ENCODE assay signal across 23 cellular contexts in the genomic region with DNA sequence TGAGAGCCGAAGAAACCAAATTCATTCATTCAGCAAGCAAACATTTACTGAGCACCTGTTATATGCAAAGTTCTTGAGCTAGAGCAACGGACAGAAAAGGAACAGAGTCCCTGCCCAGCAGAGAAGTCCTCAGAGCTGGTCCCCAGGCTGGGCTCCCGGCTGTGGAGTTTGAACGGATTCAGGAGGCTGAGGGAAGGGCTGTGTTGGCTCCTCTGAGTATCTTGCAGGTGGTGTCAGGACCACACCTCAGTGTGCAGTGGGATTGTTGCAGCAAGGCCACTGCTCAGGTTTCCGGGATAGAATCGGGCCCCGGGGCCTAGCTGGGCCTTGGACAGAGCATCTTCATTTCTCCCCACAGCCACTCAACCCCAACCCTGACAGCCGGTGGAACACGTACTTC. TPM values are rescaled to one million over a fixed set of nuclear protein-coding genes. Genes with fewer than 3 reads are reported as not detected.
DNase-seq lines count a peak whose midpoint lies in the region; ATAC-seq and TF ChIP-seq lines count a peak whose summit lies in the region.
"Had no signal": no experiment of that assay in that cellular context is flagged by ENCODE, and none has a peak within 500 bp of the region (broad histone marks: within the 10 kb centered on the region; RNA-seq: fewer than 3 reads in every experiment).

No MANE protein-coding gene starts in this region.

- TF ChIP-seq CTCF in IMR-90 (conservative IDR thresholded peaks at IDR 0.05; ENCODE audit: low read depth, low read length) (no peak), osteoblast (IDR thresholded peaks at IDR 0.05; ENCODE audit: extremely low read depth, low read depth, low read length) (no peak)

- H3K9me3 Mint-ChIP-seq in stimulated activated naive B cell treated with anti-CD40 and anti-IgM and Interleukin-4, amounts not matched to agents 10 μg/mL and 1 μg/mL and 100 μg/mL, for 72 hours, result no peaks in the 10 kb centered on the region
- H3K9me3 Mint-ChIP-seq: CD14-positive monocyte; CD4-positive, alpha-beta memory T cell; CD4-positive, CD25-positive, alpha-beta regulatory T cell; CD8-positive, alpha-beta memory T cell had no signal

- ATAC-seq in IMR-90 (ENCODE audit: low read depth), result no peak
- ATAC-seq in stimulated activated naive B cell treated with anti-CD40 and anti-IgM and Interleukin-4, amounts not matched to agents 10 μg/mL and 1 μg/mL and 100 μg/mL, for 72 hours (replicated peaks), result no peak
- ATAC-seq in Right ventricle myocardium superior (ENCODE audit: poor library complexity), result no peak
- ATAC-seq in GM18873 (IDR thresholded peaks at IDR 0.05; ENCODE audit: low FRiP score, unreplicated experiment), result no peak
- ATAC-seq: GM12878 had no signal

- H3K4me2 ChIP-seq in IMR-90 (ENCODE audit: low read depth, low read length) (no peak overlapping the region), osteoblast (ENCODE audit: insufficient read depth, low read length) (no peak overlapping the region)
- H3K4me2 ChIP-seq: BLaER1 had no signal

- H3K56ac ChIP-seq in IMR-90 (ENCODE audit: extremely low read depth, insufficient read depth, low read length), result no peak overlapping the region

- H3K14ac ChIP-seq in IMR-90 (replicated peaks; ENCODE audit: low read depth, low read length), result no peak overlapping the region

- H3K4me1 Mint-ChIP-seq in stimulated activated naive B cell treated with anti-CD40 and anti-IgM and Interleukin-4, amounts not matched to agents 10 μg/mL and 1 μg/mL and 100 μg/mL, for 72 hours, result peaks cover 31 to 61% of the 10 kb centered on the region in 2 donors

- H3K36me3 ChIP-seq in IMR-90 (ENCODE audit: control insufficient read depth, insufficient read depth, low read length), result peaks cover 49% of the 10 kb centered on the region
- H3K36me3 ChIP-seq in osteoblast (ENCODE audit: insufficient read depth, low read length), result peaks cover 54% of the 10 kb centered on the region

- H3K4me3 Mint-ChIP-seq in stimulated activated naive B cell treated with anti-CD40 and anti-IgM and Interleukin-4, amounts not matched to agents 10 μg/mL and 1 μg/mL and 100 μg/mL, for 72 hours, result peak overlapping the region in 1 of 2 donors; percentile 79
- H3K4me3 Mint-ChIP-seq: CD14-positive monocyte; CD4-positive, alpha-beta memory T cell had no signal

- no peak overlapping the region for H2BK20ac ChIP-seq in IMR-90 (ENCODE audit: low read depth, low read length)

- H3K23ac ChIP-seq in IMR-90 (ENCODE audit: low read depth, low read length), result no peak overlapping the region

- H3K79me2 ChIP-seq in osteoblast (ENCODE audit: insufficient read depth, low read length), result peaks cover 20% of the 10 kb centered on the region

- peaks cover 13 to 40% of the 10 kb centered on the region in 2 experiments for H3K79me1 ChIP-seq in IMR-90 (ENCODE audit: low read depth in 1 of 2, low read length in 2 of 2)

- H2AK5ac ChIP-seq in IMR-90 (ENCODE audit: low read depth, low read length), result no peak overlapping the region

- no peak overlapping the region for H3K4ac ChIP-seq in IMR-90 (ENCODE audit: low read depth, low read length)

- H3K9ac ChIP-seq in IMR-90 (ENCODE audit: low read depth, low read length), result no peak overlapping the region
- H3K9ac ChIP-seq: BLaER1 had no signal

- H2BK120ac ChIP-seq in IMR-90 (ENCODE audit: low read depth, low read length), result no peak overlapping the region

- no peak overlapping the region for H3K18ac ChIP-seq in IMR-90 (ENCODE audit: low read depth, low read length)

- 91% methylated on average over 8 of the region's 9 CpGs; no CpG with 5 or more reads in 1 of the 2 experiments for WGBS in IMR-90 (ENCODE audit: extremely low coverage in 2 of 2, insufficient read length in 1 of 2), 2 experiments

- H3K27ac Mint-ChIP-seq in stimulated activated naive B cell treated with anti-CD40 and anti-IgM and Interleukin-4, amounts not matched to agents 10 μg/mL and 1 μg/mL and 100 μg/mL, for 72 hours, result peak overlapping the region; percentile 91

- no peaks in the 10 kb centered on the region for H3K9me3 ChIP-seq in IMR-90 (ENCODE audit: control insufficient read depth, insufficient read depth, low read length)
- no peaks in the 10 kb centered on the region for H3K9me3 ChIP-seq in osteoblast (ENCODE audit: low read depth, low read length)
- H3K9me3 ChIP-seq: BE2C, BLaER1 had no signal

- H3K9me1 ChIP-seq in IMR-90 (ENCODE audit: insufficient read depth, low read length), result no peaks in the 10 kb centered on the region

- in situ Hi-C loops in IMR-90 (cut with MboI; ENCODE audit: low sequenced_read_pairs), result no loop called here

- H3K4me1 ChIP-seq in IMR-90 (ENCODE audit: control insufficient read depth, insufficient read depth, low read length) (no peaks in the 10 kb centered on the region), osteoblast (ENCODE audit: insufficient read depth, low read length) (peaks cover 6% of the 10 kb centered on the region)
- H3K4me1 ChIP-seq: BE2C had no signal

- POLR2A ChIA-PET in IMR-90 (lab: Charles Lee; ENCODE audit: unreplicated experiment), result no interaction called here

- no peak overlapping the region for H2AFZ ChIP-seq in IMR-90 (replicated peaks; ENCODE audit: low read length, poor library complexity)
- no peak overlapping the region for H2AFZ ChIP-seq in osteoblast (ENCODE audit: low read length)

- H3K4me3 ChIP-seq in IMR-90 (ENCODE audit: insufficient read depth, low read depth, low read length) (no peak overlapping the region), osteoblast (ENCODE audit: insufficient read depth, low read length) (no peak overlapping the region)
- H3K4me3 ChIP-seq: BLaER1, GM12878 had no signal

- H4K8ac ChIP-seq in IMR-90 (ENCODE audit: low read depth in 2 of 2, low read length in 2 of 2), result no peak overlapping the region

- peak overlapping the region; percentile 16 for H2AK9ac ChIP-seq in IMR-90 (replicated peaks; ENCODE audit: low read depth, low read length, poor library complexity)

- H3K36me3 Mint-ChIP-seq in stimulated activated naive B cell treated with anti-CD40 and anti-IgM and Interleukin-4, amounts not matched to agents 10 μg/mL and 1 μg/mL and 100 μg/mL, for 72 hours, result peaks cover 60 to 66% of the 10 kb centered on the region in 2 donors

- H3K27ac ChIP-seq in IMR-90 (ENCODE audit: insufficient read depth, low read length) (no peak overlapping the region), osteoblast (ENCODE audit: low read depth, low read length) (no peak overlapping the region)
- H3K27ac ChIP-seq: BLaER1 had no signal

- TF ChIP-seq POLR2A in IMR-90 (IDR thresholded peaks at IDR 0.05; ENCODE audit: low read depth, low read length), result no peak

- intact Hi-C loops in IMR-90 (cut with micrococcal nuclease), result no loop called here
- intact Hi-C loops in Right ventricle myocardium superior (cut with DNase I), result no loop called here

- dilution Hi-C loops in IMR-90 (cut with HindIII; ENCODE audit: low sequenced_read_pairs, unreplicated experiment), result no loop called here

- BruUV-seq in IMR-90 (replicated peaks; lab: Mats Ljungman, UMichigan), result no TSS peak

- CTCF ChIA-PET in IMR-90 (lab: Yijun Ruan, JAX), result interaction anchor here (1.1 kb wide), 1 partner anchor 157 kb away, joined by 5 read pairs; no protein-coding TSS in a partner anchor

- H2BK15ac ChIP-seq in IMR-90 (ENCODE audit: low read depth, low read length), result no peak overlapping the region

- no peak overlapping the region for H4K91ac ChIP-seq in IMR-90 (ENCODE audit: insufficient read depth, low read depth, low read length)

- no peak for DNase-seq in IMR-90
- peak; percentile 75 for DNase-seq in osteoblast (ENCODE audit: insufficient read length, low spot score, missing footprints)
- no peak for DNase-seq in stimulated activated naive B cell treated with anti-CD40 and anti-IgM and Interleukin-4, amounts not matched to agents 10 μg/mL and 1 μg/mL and 100 μg/mL, for 72 hours
- no peak for DNase-seq in Right ventricle myocardium superior
- DNase-seq: 8988T; ACHN; BE2C; C1 segment of cervical spinal cord; CD4-positive, alpha-beta memory T cell; CD4-positive, CD25-positive, alpha-beta regulatory T cell; CD8-positive, alpha-beta memory T cell; COR-L47; DMS 273 treated with DMSO at 0.1 percent for 48 hours; DMS153; DMS53; DMS79; DND-41; EL; GDM1 had no signal

- TF ChIP-seq RAD21 in IMR-90 (IDR thresholded peaks at IDR 0.05; ENCODE audit: low read length), result no peak

- H3K27me3 ChIP-seq in IMR-90 (ENCODE audit: control insufficient read depth, insufficient read depth, low read length) (no peaks in the 10 kb centered on the region), osteoblast (ENCODE audit: insufficient read depth, low read length) (no peaks in the 10 kb centered on the region)
- H3K27me3 ChIP-seq: BE2C, BLaER1 had no signal

- H4K20me1 ChIP-seq in IMR-90 (ENCODE audit: insufficient read depth, low read length) (0 out of 2 replicates have a peak, but pooled peaks cover 5% of the 10 kb centered on the region), osteoblast (ENCODE audit: insufficient read depth, low read length) (peaks cover 3% of the 10 kb centered on the region)

- H2BK5ac ChIP-seq in IMR-90 (ENCODE audit: low read depth, low read length, poor library complexity, severe bottlenecking), result no peak overlapping the region

- no peaks in the 10 kb centered on the region for H3K27me3 Mint-ChIP-seq in stimulated activated naive B cell treated with anti-CD40 and anti-IgM and Interleukin-4, amounts not matched to agents 10 μg/mL and 1 μg/mL and 100 μg/mL, for 72 hours
- H3K27me3 Mint-ChIP-seq: CD4-positive, alpha-beta memory T cell; CD4-positive, CD25-positive, alpha-beta regulatory T cell; CD8-positive, alpha-beta memory T cell had no signal

- no peak overlapping the region for H4K5ac ChIP-seq in IMR-90 (ENCODE audit: low read depth, low read length)

RNA-seq across cellular contexts. Expression of gene TBC1D13, which starts 5.1 kb away (rescaled TPM):
- total RNA-seq in IMR-90 (2012; rRNA removed), result 7.2 and 9.1 TPM in 2 replicates
- 25.0 and 26.4 TPM in 2 replicates for polyA plus RNA-seq in IMR-90 (2012; rRNA removed)
- polyA plus RNA-seq in IMR-90 (2012; cell fraction: cytosol; rRNA removed), result 23.3 and 26.4 TPM in 2 replicates
- polyA plus RNA-seq in IMR-90 (2012; cell fraction: nucleus; rRNA removed; ENCODE audit: low replicate concordance), result 40.1 and 43.3 TPM in 2 replicates
- 17.0 and 18.6 TPM in 2 replicates for total RNA-seq in osteoblast
- 16.6 TPM for total RNA-seq in Right ventricle myocardium superior

RNA-seq across cellular contexts. Expression of gene ZER1, which starts 20.4 kb away (rescaled TPM):
- 7.5 and 7.7 TPM in 2 replicates for total RNA-seq in IMR-90 (2012; rRNA removed)
- 34.9 and 45.1 TPM in 2 replicates for polyA plus RNA-seq in IMR-90 (2012; rRNA removed)
- 27.8 and 35.2 TPM in 2 replicates for polyA plus RNA-seq in IMR-90 (2012; cell fraction: cytosol; rRNA removed)
- polyA plus RNA-seq in IMR-90 (2012; cell fraction: nucleus; rRNA removed; ENCODE audit: low replicate concordance), result 22.0 and 42.1 TPM in 2 replicates
- total RNA-seq in osteoblast, result 26.4 and 27.1 TPM in 2 replicates
- total RNA-seq in Right ventricle myocardium superior, result 57.3 TPM

RNA-seq across cellular contexts. Expression of gene ENDOG, which starts 26.2 kb away (rescaled TPM):
- 9.9 and 11.7 TPM in 2 replicates for total RNA-seq in IMR-90 (2012; rRNA removed)
- 16.2 and 27.2 TPM in 2 replicates for polyA plus RNA-seq in IMR-90 (2012; rRNA removed)
- polyA plus RNA-seq in IMR-90 (2012; cell fraction: cytosol; rRNA removed), result 19.0 and 32.4 TPM in 2 replicates
- 10.9 and 26.5 TPM in 2 replicates for polyA plus RNA-seq in IMR-90 (2012; cell fraction: nucleus; rRNA removed; ENCODE audit: low replicate concordance)
- 17.4 and 18.0 TPM in 2 replicates for total RNA-seq in osteoblast
- 89.0 TPM for total RNA-seq in Right ventricle myocardium superior

RNA-seq across cellular contexts. Expression of gene SPOUT1, which starts 37.5 kb away (rescaled TPM):
- total RNA-seq in IMR-90 (2012; rRNA removed) (15.8 and 17.9 TPM in 2 replicates), osteoblast (10.1 and 10.3 TPM in 2 replicates), Right ventricle myocardium superior (15.8 TPM)
- 27.8 and 30.2 TPM in 2 replicates for polyA plus RNA-seq in IMR-90 (2012; rRNA removed)
- polyA plus RNA-seq in IMR-90 (2012; cell fraction: cytosol; rRNA removed), result 13.9 and 20.2 TPM in 2 replicates
- polyA plus RNA-seq in IMR-90 (2012; cell fraction: nucleus; rRNA removed; ENCODE audit: low replicate concordance), result 40.1 and 103 TPM in 2 replicates
